8 cellular contexts compared by ENCODE assay signal in genomic region chr20:32483351-32484220, GRCh38.
DNase-seq lines count a peak whose midpoint lies in the region; ATAC-seq and TF ChIP-seq lines count a peak whose summit lies in the region.

No MANE protein-coding gene starts in this region.

- TF ChIP-seq CTCF in choroid plexus epithelial cell (conservative IDR thresholded peaks at IDR 0.05; ENCODE audit: low read depth, low read length), result no peak

- ATAC-seq in left colon (peak; percentile 53), HG03342 (IDR thresholded peaks at IDR 0.05; ENCODE audit: unreplicated experiment) (no peak)

- DNase-seq in NCI-H2081 (lab: John Stamatoyannopoulos, UW), result peak; percentile 88 to 93
- no peak for DNase-seq in NCI-H2081 treated with DMSO at 0.1 percent for 48 hours (lab: John Stamatoyannopoulos, UW)
- DNase-seq in NCI-H2227 treated with DMSO at 0.1 percent for 48 hours (lab: John Stamatoyannopoulos, UW), result peak; percentile 89
- DNase-seq in activated CD4-positive, CD25-positive, alpha-beta regulatory T cell treated with anti-CD3 and anti-CD28 coated beads, Interleukin-2, amount 50 U/mL, for 72 hours, result peak; percentile 61
- DNase-seq in choroid plexus epithelial cell (ENCODE audit: low read depth), result peak; percentile 72
- peak; percentile 84 to 86 for DNase-seq in left colon
- DNase-seq in stimulated activated CD4-positive, alpha-beta T cell treated with anti-CD3 and anti-CD28 coated beads, Interleukin-1b, Interleukin-23, amount 100 ng/mL, for 4 hours (ENCODE audit: low read depth in 2 of 2), result peak; percentile 46 to 65

- intact Hi-C loops in left colon (cut with DNase I, micrococcal nuclease), result loop anchor here in 1 of 2 donors (10.0 kb wide), 1 partner anchor 129 kb away; the partner anchor contains the start of gene ASXL1

- H3K4me3 ChIP-seq in choroid plexus epithelial cell (ENCODE audit: low read depth, low read length), result peak overlapping the region; percentile 76
